8 cellular contexts compared by ENCODE assay signal in the genomic region with DNA sequence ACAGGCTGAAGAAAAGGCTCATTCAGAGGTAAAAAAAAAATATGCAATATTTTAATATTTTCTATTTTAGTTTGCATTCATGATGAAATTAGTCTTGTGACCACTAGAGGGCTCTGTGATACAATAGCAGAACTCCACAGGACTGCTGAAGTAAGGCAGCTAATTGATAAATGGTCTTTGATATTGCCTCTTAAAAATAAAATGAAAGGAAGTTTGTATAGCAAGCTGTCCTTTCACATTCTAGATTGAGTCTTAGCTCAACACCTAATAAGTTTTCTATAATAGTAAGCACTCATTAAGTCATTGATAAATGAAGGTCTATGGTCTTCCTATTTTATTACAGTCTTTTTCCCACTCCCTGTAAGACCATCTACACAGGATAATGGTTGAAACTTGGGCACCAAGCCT.
A peak's percentile ranks its signal among the peaks of the same experiment; 100 is the strongest.
DNase-seq lines count a peak whose midpoint lies in the region; ATAC-seq, FAIRE-seq and TF ChIP-seq lines count a peak whose summit lies in the region.

No MANE protein-coding gene starts in this region.

- H3K27me3 Mint-ChIP-seq in activated CD8-positive, alpha-beta memory T cell treated with anti-CD3 and anti-CD28 coated beads, Interleukin-2, amount 10 ng/mL, durations not matched to agents 7 days and 5 days = no peaks in the 10 kb centered on the region

- no peaks in the 10 kb centered on the region for H3K9me3 ChIP-seq in GM23248 (ENCODE audit: low read depth)
- H3K9me3 ChIP-seq in WERI-Rb-1 (ENCODE audit: severe bottlenecking) = no peaks in the 10 kb centered on the region
- H3K9me3 ChIP-seq in keratinocyte (ENCODE audit: control insufficient read depth, low read depth, low read length) = no peaks in the 10 kb centered on the region

- TF ChIP-seq POLR2A in NB4 (IDR thresholded peaks at IDR 0.05; ENCODE audit: extremely low read depth, insufficient read length) = no peak
- TF ChIP-seq POLR2A in GM12891 (IDR thresholded peaks at IDR 0.05; ENCODE audit: low read depth, low read length) = no peak

- H3K27ac ChIP-seq in GM23248 (no peak overlapping the region), WERI-Rb-1 (no peak overlapping the region), keratinocyte (ENCODE audit: control insufficient read depth, insufficient read depth, low read length) (no peak overlapping the region)

- no peaks in the 10 kb centered on the region for H3K9me3 Mint-ChIP-seq in activated CD8-positive, alpha-beta memory T cell treated with anti-CD3 and anti-CD28 coated beads, Interleukin-2, amount 10 ng/mL, durations not matched to agents 7 days and 5 days (ENCODE audit: low read depth)

- H2AFZ ChIP-seq in GM23248 (no peak overlapping the region), keratinocyte (ENCODE audit: control insufficient read depth, low read length) (no peak overlapping the region)

- in situ Hi-C loops in GM23248 (cut with MboI) = no loop called here

- H3K9me2 ChIP-seq in GM23248 (ENCODE audit: insufficient read depth) = no peaks in the 10 kb centered on the region

- peaks cover 28% of the 10 kb centered on the region for H3K36me3 ChIP-seq in GM23248 (ENCODE audit: low read depth)
- H3K36me3 ChIP-seq in WERI-Rb-1 = no peaks in the 10 kb centered on the region
- H3K36me3 ChIP-seq in keratinocyte (ENCODE audit: control insufficient read depth in 2 of 2, extremely low read depth in 1 of 2, insufficient read depth in 2 of 2, low read length in 2 of 2) = peaks cover 0 to 4% of the 10 kb centered on the region in 2 experiments

- H3K36me3 Mint-ChIP-seq in activated CD8-positive, alpha-beta memory T cell treated with anti-CD3 and anti-CD28 coated beads, Interleukin-2, amount 10 ng/mL, durations not matched to agents 7 days and 5 days = no peaks in the 10 kb centered on the region

- no peak overlapping the region for H3K4me3 ChIP-seq in GM23248
- no peak overlapping the region for H3K4me3 ChIP-seq in NB4 (ENCODE audit: low read depth, low read length)
- no peak overlapping the region for H3K4me3 ChIP-seq in WERI-Rb-1 (ENCODE audit: low read depth, low read length)
- H3K4me3 ChIP-seq in keratinocyte (ENCODE audit: control insufficient read depth in 2 of 3, extremely low read depth in 1 of 3, insufficient read depth in 2 of 3, low read depth in 1 of 3, low read length in 3 of 3) = no peak overlapping the region

- no peak overlapping the region for H3K9ac ChIP-seq in GM23248
- no peak overlapping the region for H3K9ac ChIP-seq in keratinocyte (ENCODE audit: control insufficient read depth, extremely low read depth, insufficient read depth, low read length)

- H3K4me1 Mint-ChIP-seq in activated CD8-positive, alpha-beta memory T cell treated with anti-CD3 and anti-CD28 coated beads, Interleukin-2, amount 10 ng/mL, durations not matched to agents 7 days and 5 days = no peaks in the 10 kb centered on the region

- TF ChIP-seq CTCF in NB4 (IDR thresholded peaks at IDR 0.05; ENCODE audit: low read depth, low read length) (peak; percentile 59), WERI-Rb-1 (IDR thresholded peaks at IDR 0.05; ENCODE audit: low read depth, low read length) (peak; percentile 38; the same call in 1 of the 2 replicates), keratinocyte (optimal IDR thresholded peaks at IDR 0.05 in 1 of 3, IDR thresholded peaks at IDR 0.05 in 1 of 3, conservative IDR thresholded peaks at IDR 0.05 in 1 of 3; ENCODE audit: extremely low read depth in 1 of 3, insufficient read depth in 2 of 3, low read length in 3 of 3) (peak in 2 of 3 experiments; percentile 47 to 65)

- FAIRE-seq in keratinocyte (lab: Jason Lieb, UNC) (no peak), GM12891 (lab: Jason Lieb, UNC) (no peak)

- H3K4me1 ChIP-seq in GM23248 (ENCODE audit: insufficient read depth) (no peaks in the 10 kb centered on the region), keratinocyte (ENCODE audit: control insufficient read depth, extremely low read depth, insufficient read depth, low read length) (no peaks in the 10 kb centered on the region)

- H3K27me3 ChIP-seq in GM23248 (replicated peaks; ENCODE audit: insufficient read depth) (no peaks in the 10 kb centered on the region), WERI-Rb-1 (ENCODE audit: insufficient read depth, low read depth, severe bottlenecking) (no peaks in the 10 kb centered on the region), keratinocyte (ENCODE audit: control insufficient read depth, extremely low read depth, insufficient read depth, low read length) (no peaks in the 10 kb centered on the region)

- H3K4me3 Mint-ChIP-seq in activated CD8-positive, alpha-beta memory T cell treated with anti-CD3 and anti-CD28 coated beads, Interleukin-2, amount 10 ng/mL, durations not matched to agents 7 days and 5 days = no peak overlapping the region

- DNase-seq in Daoy (ENCODE audit: low read depth) = peak; percentile 11
- peak; percentile 75 for DNase-seq in GM23248
- peak; percentile 56 for DNase-seq in NB4 (ENCODE audit: low read depth)
- no peak for DNase-seq in WERI-Rb-1
- no peak for DNase-seq in keratinocyte (ENCODE audit: low read depth, low spot score)
- no peak for DNase-seq in effector CD8-positive, alpha-beta T cell (lab: John Stamatoyannopoulos, UW)
- DNase-seq in GM12891 (ENCODE audit: insufficient read length, low spot score) = no peak
- no peak for DNase-seq in activated CD8-positive, alpha-beta memory T cell treated with anti-CD3 and anti-CD28 coated beads, Interleukin-2, amount 10 ng/mL, durations not matched to agents 7 days and 5 days

- peaks cover 16% of the 10 kb centered on the region for H3F3A ChIP-seq in GM23248 (ENCODE audit: insufficient read depth)

- no peaks in the 10 kb centered on the region for H3K79me2 ChIP-seq in GM23248 (ENCODE audit: insufficient read depth)
- H3K79me2 ChIP-seq in keratinocyte (ENCODE audit: control insufficient read depth, insufficient read depth, low read length) = no peaks in the 10 kb centered on the region

- CTCF ChIA-PET in activated CD8-positive, alpha-beta memory T cell treated with anti-CD3 and anti-CD28 coated beads, Interleukin-2, amount 10 ng/mL, durations not matched to agents 7 days and 5 days (lab: Charles Lee) = no interaction called here

- H3K4me2 ChIP-seq in GM23248 (ENCODE audit: unreplicated experiment) (no peak overlapping the region), keratinocyte (ENCODE audit: control insufficient read depth, extremely low read depth, insufficient read depth, low read depth, low read length) (no peak overlapping the region)

- no peak for ATAC-seq in activated CD8-positive, alpha-beta memory T cell treated with anti-CD3 and anti-CD28 coated beads, Interleukin-2, amount 10 ng/mL, durations not matched to agents 7 days and 5 days

- no peak overlapping the region for H3K27ac Mint-ChIP-seq in activated CD8-positive, alpha-beta memory T cell treated with anti-CD3 and anti-CD28 coated beads, Interleukin-2, amount 10 ng/mL, durations not matched to agents 7 days and 5 days

- dilution Hi-C loops in keratinocyte (cut with MboI; ENCODE audit: extremely low pct_ligation_motif_present, low sequenced_read_pairs) = no loop called here

- H4K20me1 ChIP-seq in GM23248 (ENCODE audit: insufficient read depth) (no peaks in the 10 kb centered on the region), keratinocyte (ENCODE audit: control insufficient read depth, extremely low read depth, insufficient read depth, low read length) (no peaks in the 10 kb centered on the region)

- H3K9me1 ChIP-seq in keratinocyte (ENCODE audit: control insufficient read depth, extremely low read depth, insufficient read depth, low read length) = no peaks in the 10 kb centered on the region

TF ChIP-seq in GM12891, 5 proteins besides CTCF, POLR2A, EP300 and RAD21:
- TF ChIP-seq POU2F2 (IDR thresholded peaks at IDR 0.05; ENCODE audit: low read depth, low read length) = no peak
- TF ChIP-seq POLR2AphosphoS5 (IDR thresholded peaks at IDR 0.05; ENCODE audit: low read depth, low read length) = no peak
- TF ChIP-seq TAF1 (IDR thresholded peaks at IDR 0.05; ENCODE audit: low read depth, low read length) = no peak
- no peak for TF ChIP-seq PAX5 (IDR thresholded peaks at IDR 0.05; ENCODE audit: insufficient read depth, low read length, severe bottlenecking)
- TF ChIP-seq SPI1 (IDR thresholded peaks at IDR 0.05; ENCODE audit: low read depth, low read length) = no peak
TF ChIP-seq in GM12891: peak in this region for 0.

Comparison
In these comparisons a context has a peak if more than half of its experiments do, and no peak if none do; other contexts are left out.
1. DNase-seq: peak in Daoy (single experiment), GM23248 (single experiment) and NB4 (single experiment); none in WERI-Rb-1 (single experiment), keratinocyte (single experiment), effector CD8-positive, alpha-beta T cell (single experiment), GM12891 (single experiment) and activated CD8-positive, alpha-beta memory T cell treated with anti-CD3 and anti-CD28 coated beads, Interleukin-2, amount 10 ng/mL, durations not matched to agents 7 days and 5 days (single experiment).
2. Peak in every context shown above with its lines, with median percentiles within 50 percentile points of each other: CTCF ChIP-seq.